Comparison of ENCODE assay signal across 14 cellular contexts in the genomic region with DNA sequence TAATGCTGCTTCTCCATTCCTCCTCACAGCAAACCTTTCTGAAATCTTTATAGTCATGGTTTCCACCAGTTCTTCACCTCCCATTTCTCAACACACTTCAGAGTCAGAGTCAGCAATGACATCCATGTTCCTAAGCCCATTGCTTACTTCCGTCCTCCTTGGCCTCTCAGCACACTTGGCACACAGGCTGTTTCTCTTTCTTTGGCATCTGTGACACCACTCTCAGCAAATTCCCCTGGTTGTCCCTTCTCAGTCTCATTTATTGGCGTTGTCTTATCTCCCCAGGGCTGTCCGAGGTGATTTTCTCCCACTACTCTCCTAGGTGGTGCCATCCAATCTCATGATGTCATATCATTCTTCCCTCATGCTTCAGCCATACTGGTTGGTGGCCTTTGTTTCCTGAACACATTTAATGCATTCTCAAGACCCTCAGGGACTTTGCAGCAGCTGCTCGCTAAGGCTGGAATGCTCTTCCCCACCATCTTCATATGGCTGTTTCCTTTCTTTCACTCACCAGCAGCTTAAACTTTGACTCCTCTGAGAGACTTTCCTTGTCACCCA. TPM values are rescaled to one million over a fixed set of nuclear protein-coding genes. Genes with fewer than 3 reads are reported as not detected.
DNase-seq lines count a peak whose midpoint lies in the region; ATAC-seq and TF ChIP-seq lines count a peak whose summit lies in the region.
"Had no signal": no experiment of that assay in that cellular context is flagged by ENCODE, and none has a peak within 500 bp of the region (broad histone marks: within the 10 kb centered on the region; RNA-seq: fewer than 3 reads in every experiment).

No MANE protein-coding gene starts in this region.

- no peak overlapping the region for H3K4me3 Mint-ChIP-seq in glutamatergic neuron (ENCODE audit: unreplicated experiment)
- H3K4me3 Mint-ChIP-seq: GM23338 had no signal

- H3K36me3 ChIP-seq in HEK293 (ENCODE audit: control insufficient read depth in 2 of 2, insufficient read depth in 1 of 2, low read length in 2 of 2) = no peaks in the 10 kb centered on the region
- H3K36me3 ChIP-seq in SJCRH30 = no peaks in the 10 kb centered on the region

- peaks cover 16% of the 10 kb centered on the region for H3K4me1 Mint-ChIP-seq in glutamatergic neuron (ENCODE audit: low read depth, unreplicated experiment)

- POLR2A ChIA-PET in HEK293 (lab: Yijun Ruan, JAX) = no interaction called here

- H3K9me3 Mint-ChIP-seq in glutamatergic neuron (ENCODE audit: unreplicated experiment) = peaks cover 7% of the 10 kb centered on the region
- H3K9me3 Mint-ChIP-seq: GM23338 had no signal

- H3K27me3 ChIP-seq in SJCRH30 = no peaks in the 10 kb centered on the region
- H3K27me3 ChIP-seq: BLaER1 treated with 17β-estradiol and CSF1 and Interleukin-3, amounts not matched to agents 10 nM and 100 nM had no signal

- TF ChIP-seq CTCF in HEK293 (tag by site-specific recombination; IDR thresholded peaks at IDR 0.05) = no peak
- no peak for TF ChIP-seq CTCF in glutamatergic neuron (IDR thresholded peaks at IDR 0.05; ENCODE audit: partially characterized antibody, unreplicated experiment)

- ATAC-seq in GM19324 (IDR thresholded peaks at IDR 0.05; ENCODE audit: low FRiP score, unreplicated experiment) = no peak
- ATAC-seq: GM23338 had no signal

- DNase-seq in SJCRH30 (peak; percentile 31 to 50), glutamatergic neuron (no peak), retina (peak; percentile 11), NCI-H2227 treated with DMSO at 0.1 percent for 48 hours (lab: John Stamatoyannopoulos, UW) (no peak), occipital lobe (lab: John Stamatoyannopoulos, UW) (no peak)
- DNase-seq in activated T-cell treated with anti-CD3 and anti-CD28 coated beads, Interleukin-2, amount 50 U/mL, for 48 hours = no peak
- DNase-seq: ACHN; CD4-positive, CD25-positive, alpha-beta regulatory T cell; DMS53; H7 had no signal

- CTCF ChIA-PET in HEK293 (lab: Yijun Ruan, JAX) = interaction anchor here (0.6 to 2.0 kb wide), 8 partner anchors 11 to 684 kb away, joined by 3 to 8 read pairs (median 4); no protein-coding TSS in a partner anchor

- H3K27me3 Mint-ChIP-seq in glutamatergic neuron (ENCODE audit: unreplicated experiment) = peaks cover 4% of the 10 kb centered on the region

- peaks cover 4% of the 10 kb centered on the region for H3K36me3 Mint-ChIP-seq in glutamatergic neuron (ENCODE audit: unreplicated experiment)

- H3K4me3 ChIP-seq in HEK293 (ENCODE audit: low read depth, low read length) (no peak overlapping the region), SJCRH30 (no peak overlapping the region)
- H3K4me3 ChIP-seq: BLaER1 treated with 17β-estradiol and CSF1 and Interleukin-3, amounts not matched to agents 10 nM and 100 nM; GM23338 had no signal

- H3K9me3 ChIP-seq in HEK293 (ENCODE audit: control insufficient read depth, insufficient read depth, low read depth, low read length) = no peaks in the 10 kb centered on the region
- H3K9me3 ChIP-seq in SJCRH30 (replicated peaks) = no peaks in the 10 kb centered on the region
- H3K9me3 ChIP-seq: BLaER1 treated with 17β-estradiol and CSF1 and Interleukin-3, amounts not matched to agents 10 nM and 100 nM had no signal

- H3K4me1 ChIP-seq in HEK293 (ENCODE audit: control insufficient read depth, insufficient read depth, low read length) = peaks cover 19% of the 10 kb centered on the region
- H3K4me1 ChIP-seq in SJCRH30 = peaks cover 18% of the 10 kb centered on the region

- H3K27ac ChIP-seq in HEK293 (ENCODE audit: extremely low read depth, low read depth, low read length) = no peak overlapping the region
- H3K27ac ChIP-seq in SJCRH30 = peak overlapping the region; percentile 35; the same call in 1 of the 2 replicates

- H3K27ac Mint-ChIP-seq in glutamatergic neuron (ENCODE audit: unreplicated experiment) = peak overlapping the region; percentile 75
- H3K27ac Mint-ChIP-seq: GM23338 had no signal

TF ChIP-seq in HEK293, 187 proteins besides CTCF, POLR2A, EP300 and RAD21:
- peak; percentile 49; the same call in 1 of the 2 replicates for TF ChIP-seq GLIS1 (tag by site-specific recombination; IDR thresholded peaks at IDR 0.05)
- TF ChIP-seq, protein P1, sequence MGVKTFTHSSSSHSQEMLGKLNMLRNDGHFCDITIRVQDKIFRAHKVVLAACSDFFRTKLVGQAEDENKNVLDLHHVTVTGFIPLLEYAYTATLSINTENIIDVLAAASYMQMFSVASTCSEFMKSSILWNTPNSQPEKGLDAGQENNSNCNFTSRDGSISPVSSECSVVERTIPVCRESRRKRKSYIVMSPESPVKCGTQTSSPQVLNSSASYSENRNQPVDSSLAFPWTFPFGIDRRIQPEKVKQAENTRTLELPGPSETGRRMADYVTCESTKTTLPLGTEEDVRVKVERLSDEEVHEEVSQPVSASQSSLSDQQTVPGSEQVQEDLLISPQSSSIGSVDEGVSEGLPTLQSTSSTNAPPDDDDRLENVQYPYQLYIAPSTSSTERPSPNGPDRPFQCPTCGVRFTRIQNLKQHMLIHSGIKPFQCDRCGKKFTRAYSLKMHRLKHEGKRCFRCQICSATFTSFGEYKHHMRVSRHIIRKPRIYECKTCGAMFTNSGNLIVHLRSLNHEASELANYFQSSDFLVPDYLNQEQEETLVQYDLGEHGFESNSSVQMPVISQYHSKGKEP (tag by site-specific recombination; IDR thresholded peaks at IDR 0.05) = no peak
- TF ChIP-seq PRDM10 (tag by site-specific recombination; IDR thresholded peaks at IDR 0.05) = peak; percentile 61
- TF ChIP-seq, protein P2, sequence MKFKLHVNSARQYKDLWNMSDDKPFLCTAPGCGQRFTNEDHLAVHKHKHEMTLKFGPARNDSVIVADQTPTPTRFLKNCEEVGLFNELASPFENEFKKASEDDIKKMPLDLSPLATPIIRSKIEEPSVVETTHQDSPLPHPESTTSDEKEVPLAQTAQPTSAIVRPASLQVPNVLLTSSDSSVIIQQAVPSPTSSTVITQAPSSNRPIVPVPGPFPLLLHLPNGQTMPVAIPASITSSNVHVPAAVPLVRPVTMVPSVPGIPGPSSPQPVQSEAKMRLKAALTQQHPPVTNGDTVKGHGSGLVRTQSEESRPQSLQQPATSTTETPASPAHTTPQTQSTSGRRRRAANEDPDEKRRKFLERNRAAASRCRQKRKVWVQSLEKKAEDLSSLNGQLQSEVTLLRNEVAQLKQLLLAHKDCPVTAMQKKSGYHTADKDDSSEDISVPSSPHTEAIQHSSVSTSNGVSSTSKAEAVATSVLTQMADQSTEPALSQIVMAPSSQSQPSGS (tag by site-specific recombination; IDR thresholded peaks at IDR 0.05; ENCODE audit: low read depth) = peak; percentile 82
- TF ChIP-seq ZNF223 (tag by site-specific recombination; IDR thresholded peaks at IDR 0.05) = no peak
- no peak for TF ChIP-seq ZBTB26 (tag by site-specific recombination; optimal IDR thresholded peaks at IDR 0.05)
- no peak for TF ChIP-seq ZNF658 (tag by site-specific recombination; IDR thresholded peaks at IDR 0.05)

RNA-seq across cellular contexts. Expression of gene LGALS8, which starts 3.3 kb away (rescaled TPM):
- total RNA-seq in SJCRH30 (2014; rRNA removed; shearing (Covaris generic)) = 13.3 and 15.0 TPM in 2 replicates
- total RNA-seq in glutamatergic neuron (ENCODE audit: unreplicated experiment) = 33.3 TPM
- 203 TPM for total RNA-seq in occipital lobe

Comparison
In these comparisons a context has a peak if more than half of its experiments do, and no peak if none do; other contexts are left out.
1. DNase-seq: peak in SJCRH30 (2 of 2) and retina (single experiment); none in glutamatergic neuron (single experiment), NCI-H2227 treated with DMSO at 0.1 percent for 48 hours (single experiment), occipital lobe (single experiment) and activated T-cell treated with anti-CD3 and anti-CD28 coated beads, Interleukin-2, amount 50 U/mL, for 48 hours (0 of 2).